7 cellular contexts compared by ENCODE assay signal in genomic region chr10:72779874-72780273, GRCh38.
"Had no signal": no experiment of that assay in that cellular context is flagged by ENCODE, and none has a peak within 500 bp of the region (broad histone marks: within the 10 kb centered on the region; RNA-seq: fewer than 3 reads in every experiment).

No MANE protein-coding gene starts in this region.

- DNase-seq: GDM1, GF-D8 had no signal

- ATAC-seq: GM12878 had no signal

- FAIRE-seq: G401.6, GM12878, GM12892, GM18507, GM19239 had no signal

- H3K4me3 ChIP-seq: GM12878 had no signal
